ENCODE assay signal across 1 cellular context in genomic region chr5:177311723-177312648, GRCh38.
TF ChIP-seq lines count a peak whose summit lies in the region.

A gene with protein sequence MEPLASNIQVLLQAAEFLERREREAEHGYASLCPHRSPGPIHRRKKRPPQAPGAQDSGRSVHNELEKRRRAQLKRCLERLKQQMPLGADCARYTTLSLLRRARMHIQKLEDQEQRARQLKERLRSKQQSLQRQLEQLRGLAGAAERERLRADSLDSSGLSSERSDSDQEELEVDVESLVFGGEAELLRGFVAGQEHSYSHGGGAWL (minus strand): TSS chr5:177311898. CDS start chr5:177311830, 68 bp downstream.

TF ChIP-seq in SK-N-SH, 30 proteins besides CTCF, POLR2A, EP300 and RAD21 (continued from another document):
- TF ChIP-seq, protein P1, sequence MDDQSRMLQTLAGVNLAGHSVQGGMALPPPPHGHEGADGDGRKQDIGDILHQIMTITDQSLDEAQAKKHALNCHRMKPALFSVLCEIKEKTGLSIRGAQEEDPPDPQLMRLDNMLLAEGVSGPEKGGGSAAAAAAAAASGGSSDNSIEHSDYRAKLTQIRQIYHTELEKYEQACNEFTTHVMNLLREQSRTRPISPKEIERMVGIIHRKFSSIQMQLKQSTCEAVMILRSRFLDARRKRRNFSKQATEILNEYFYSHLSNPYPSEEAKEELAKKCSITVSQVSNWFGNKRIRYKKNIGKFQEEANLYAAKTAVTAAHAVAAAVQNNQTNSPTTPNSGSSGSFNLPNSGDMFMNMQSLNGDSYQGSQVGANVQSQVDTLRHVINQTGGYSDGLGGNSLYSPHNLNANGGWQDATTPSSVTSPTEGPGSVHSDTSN (IDR thresholded peaks at IDR 0.05), result 0 out of 2 replicates have a peak, but pooled peaks have one; percentile 11
- TF ChIP-seq IRF3 (IDR thresholded peaks at IDR 0.05; ENCODE audit: low read depth, low read length) (peak; percentile 52; the same call in 1 of the 2 replicates), EZH2phosphoT487 (IDR thresholded peaks at IDR 0.05; ENCODE audit: borderline replicate concordance, low read depth) (no peak), MXI1 (IDR thresholded peaks at IDR 0.05; ENCODE audit: low read depth, low read length) (peak; percentile 100), FOXM1 (IDR thresholded peaks at IDR 0.05; ENCODE audit: low read depth) (peak; percentile 99), CHD2 (IDR thresholded peaks at IDR 0.05; ENCODE audit: low read length, partially characterized antibody) (peak; percentile 42), POLR2AphosphoS5 (IDR thresholded peaks at IDR 0.05; ENCODE audit: low read depth, low read length) (peak; percentile 69)
